ENCODE assay signal across 19 cellular contexts in genomic region chr10:45377321-45377720, GRCh38. TPM values are rescaled to one million over a fixed set of nuclear protein-coding genes. Genes with fewer than 3 reads are reported as not detected.
"Had no signal": no experiment of that assay in that cellular context is flagged by ENCODE, and none has a peak within 500 bp of the region (broad histone marks: within the 10 kb centered on the region; RNA-seq: fewer than 3 reads in every experiment).

No MANE protein-coding gene starts in this region.

- H3K9me3 ChIP-seq: lower lobe of right lung, ovary, thyroid gland, uterus had no signal

- ATAC-seq: effector memory CD8-positive, alpha-beta T cell; left cardiac atrium; lower lobe of right lung; sciatic nerve had no signal

- H3K27ac Mint-ChIP-seq: mesothelial cell of epicardium had no signal

- H3K36me3 ChIP-seq: ovary, thyroid gland, uterus had no signal

- H3K27ac ChIP-seq: epithelial cell of prostate, lower lobe of right lung, ovary, thyroid gland, uterus had no signal

- H3K27me3 ChIP-seq: ovary, thyroid gland, uterus had no signal

- H3K4me3 ChIP-seq: ovary, thyroid gland, uterus had no signal

- H3K36me3 Mint-ChIP-seq: mesothelial cell of epicardium had no signal

- H3K4me3 Mint-ChIP-seq: effector memory CD8-positive, alpha-beta T cell; mesothelial cell of epicardium had no signal

- FAIRE-seq: astrocyte, bronchial epithelial cell, TTC549 had no signal

- H3K9me3 Mint-ChIP-seq: effector memory CD8-positive, alpha-beta T cell; mesothelial cell of epicardium had no signal

- DNase-seq: activated CD4-positive, CD25-positive, alpha-beta regulatory T cell; activated naive CD4-positive, alpha-beta T cell treated with anti-CD3 and anti-CD28 coated beads, Interleukin-2, amount 50 U/mL, for 16 hours; activated T-cell treated with anti-CD3 and anti-CD28 coated beads, Interleukin-2, amount 50 U/mL, for 1 hour; dermis blood vessel endothelial cell; effector memory CD8-positive, alpha-beta T cell; left cardiac atrium; lower lobe of right lung; ovary; stimulated activated CD4-positive, alpha-beta T cell treated with anti-CD3 and anti-CD28 coated beads, Interleukin-1b, Interleukin-23, amount 100 ng/mL, for 48 hours; T-helper 2 cell; thyroid gland; uterus had no signal

RNA-seq across cellular contexts. Expression of gene ALOX5, which starts 3.3 kb away (rescaled TPM):
- polyA plus RNA-seq: neural cell had no signal
